ENCODE assay signal across 1 cellular context in the genomic region with DNA sequence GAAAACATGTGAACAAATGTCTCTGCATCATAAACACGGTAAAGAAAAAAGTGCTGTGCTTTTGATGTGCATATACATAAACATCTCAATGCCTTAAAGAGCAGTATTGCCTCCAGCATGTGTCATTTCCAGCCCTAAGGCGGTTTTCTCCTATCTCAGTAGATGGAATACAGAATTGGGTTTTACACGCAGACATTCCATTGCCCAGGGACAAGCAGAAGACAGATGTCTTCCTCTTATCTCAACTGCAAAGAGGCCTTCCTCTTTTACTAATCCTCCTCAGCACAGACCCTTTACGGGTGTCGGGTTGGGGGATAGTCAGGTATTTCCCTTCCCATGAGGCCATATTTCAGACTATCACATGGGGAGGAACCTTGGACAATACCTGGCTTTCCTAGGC.
TF ChIP-seq lines count a peak whose summit lies in the region.

No MANE protein-coding gene starts in this region.

TF ChIP-seq in K562, 482 proteins besides CTCF, POLR2A, EP300 and RAD21:
- peak; percentile 65; the same call in 1 of the 2 replicates for TF ChIP-seq SPI1 (IDR thresholded peaks at IDR 0.05; ENCODE audit: borderline replicate concordance, low read depth, low read length)
- TF ChIP-seq CBFA2T3 (IDR thresholded peaks at IDR 0.05), result peak; percentile 6; the same call in 1 of the 2 replicates
